ENCODE assay signal across 11 cellular contexts in the genomic region with DNA sequence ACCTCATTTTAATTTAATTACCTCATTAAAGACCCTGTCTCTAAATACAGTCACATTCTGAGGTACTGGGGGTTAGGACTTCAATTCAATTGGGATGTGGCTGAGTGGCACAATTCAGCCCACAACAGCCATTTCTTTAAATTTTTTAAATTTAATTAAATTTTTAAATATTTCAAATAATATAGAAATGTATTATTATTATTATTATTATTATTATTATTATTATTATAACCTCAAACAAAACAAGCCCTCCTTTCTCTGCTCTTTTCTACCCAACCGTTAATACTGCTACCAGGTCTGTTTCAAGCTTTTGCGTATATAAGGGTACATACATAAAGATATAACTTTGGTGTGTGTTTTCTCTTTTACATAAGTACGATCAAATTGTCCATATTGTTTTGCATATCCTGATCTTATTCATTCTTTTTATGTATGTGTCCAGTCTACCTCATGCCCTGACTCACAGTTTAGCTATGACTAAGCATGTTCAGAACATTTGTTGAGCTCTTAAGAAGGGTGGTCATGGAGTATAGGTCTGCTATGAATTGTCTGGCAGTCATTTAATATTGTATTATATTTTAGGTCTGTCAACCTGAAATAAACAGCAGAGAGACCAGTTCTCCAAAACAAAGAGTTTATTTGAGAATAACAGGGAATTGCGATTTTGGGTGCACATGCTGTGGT. TPM values are rescaled to one million over a fixed set of nuclear protein-coding genes. Genes with fewer than 3 reads are reported as not detected.
A peak's percentile ranks its signal among the peaks of the same experiment; 100 is the strongest.
DNase-seq lines count a peak whose midpoint lies in the region; ATAC-seq lines count a peak whose summit lies in the region.
"Had no signal": no experiment of that assay in that cellular context is flagged by ENCODE, and none has a peak within 500 bp of the region (broad histone marks: within the 10 kb centered on the region; RNA-seq: fewer than 3 reads in every experiment).

No MANE protein-coding gene starts in this region.

- H3K36me3 ChIP-seq in GM23248 (ENCODE audit: low read depth) (no peaks in the 10 kb centered on the region), MG63 (no peaks in the 10 kb centered on the region)
- H3K36me3 ChIP-seq: tibial nerve had no signal

- peaks cover 6% of the 10 kb centered on the region for H3K4me1 ChIP-seq in GM23248 (ENCODE audit: insufficient read depth)

- no peak overlapping the region for H3K4me3 ChIP-seq in GM23248
- no peak overlapping the region for H3K4me3 ChIP-seq in MG63
- H3K4me3 ChIP-seq: tibial nerve had no signal

- H3K9me3 ChIP-seq in GM23248 (ENCODE audit: low read depth) (no peaks in the 10 kb centered on the region), MG63 (no peaks in the 10 kb centered on the region)
- H3K9me3 ChIP-seq: tibial nerve had no signal

- H2AFZ ChIP-seq in GM23248: no peak overlapping the region

- H3K9me2 ChIP-seq in GM23248 (ENCODE audit: insufficient read depth): no peaks in the 10 kb centered on the region

- H3K27me3 ChIP-seq in GM23248 (replicated peaks; ENCODE audit: insufficient read depth) (no peaks in the 10 kb centered on the region), MG63 (no peaks in the 10 kb centered on the region)
- H3K27me3 ChIP-seq: tibial nerve had no signal

- H3F3A ChIP-seq in GM23248 (ENCODE audit: insufficient read depth): no peaks in the 10 kb centered on the region

- DNase-seq in GM23248 (peak; percentile 65), iris pigment epithelial cell (ENCODE audit: low read depth) (peak; percentile 67), superior temporal gyrus (ENCODE audit: extremely low spot score) (no peak), NCI-H774 (lab: John Stamatoyannopoulos, UW) (no peak), MG63 (no peak), NCI-H82 (lab: John Stamatoyannopoulos, UW) (no peak)
- DNase-seq: activated CD4-positive, alpha-beta memory T cell treated with anti-CD3 and anti-CD28 coated beads, Interleukin-2, amount 10 ng/mL, durations not matched to agents 7 days and 5 days; NCI-H1417 treated with DMSO at 0.1 percent for 48 hours had no signal

- no peak overlapping the region for H3K9ac ChIP-seq in GM23248

- ATAC-seq in GM18873 (IDR thresholded peaks at IDR 0.05; ENCODE audit: low FRiP score, unreplicated experiment) (peak; percentile 86), HG03521 (IDR thresholded peaks at IDR 0.05; ENCODE audit: unreplicated experiment) (peak; percentile 66)

- H3K79me2 ChIP-seq in GM23248 (ENCODE audit: insufficient read depth): no peaks in the 10 kb centered on the region

- no peaks in the 10 kb centered on the region for H4K20me1 ChIP-seq in GM23248 (ENCODE audit: insufficient read depth)

- no peak overlapping the region for H3K27ac ChIP-seq in GM23248
- H3K27ac ChIP-seq: tibial nerve had no signal

- in situ Hi-C loops in GM23248 (cut with MboI): loop anchor here (10.0 to 25.0 kb wide), 2 partner anchors 95 to 177 kb away; no protein-coding TSS in a partner anchor

- H3K4me2 ChIP-seq in GM23248 (ENCODE audit: unreplicated experiment): no peak overlapping the region

- WGBS in GM23248 (ENCODE audit: low coverage in 1 of 2, low lambda C conversion rate in 2 of 2, missing lambda C conversion rate in 2 of 2), 2 experiments: 80 to 85% methylated on average over 4 of the region's 4 CpGs

RNA-seq across cellular contexts. Expression of gene RAB14, which starts 16.1 kb away (rescaled TPM):
- 25.8 and 28.8 TPM in 2 replicates for total RNA-seq in GM23248 (2014; rRNA removed; shearing (Covaris generic))
- 75.9 and 79.5 TPM in 2 replicates for polyA plus RNA-seq in GM23248 (2016; fragmentation: Nextera tagmentation; extraction: Ambion mirVana)
- total RNA-seq in MG63 (2014; rRNA removed; shearing (Covaris generic); ENCODE audit: low replicate concordance): 43.3 and 58.4 TPM in 2 replicates

RNA-seq across cellular contexts. Expression of gene GSN, which starts 50.2 kb away (rescaled TPM):
- total RNA-seq in GM23248 (2014; rRNA removed; shearing (Covaris generic)): 387 and 393 TPM in 2 replicates
- 258 and 265 TPM in 2 replicates for polyA plus RNA-seq in GM23248 (2016; fragmentation: Nextera tagmentation; extraction: Ambion mirVana)
- total RNA-seq in MG63 (2014; rRNA removed; shearing (Covaris generic); ENCODE audit: low replicate concordance): 59.8 and 75.0 TPM in 2 replicates

Comparison
In these comparisons a context has a peak if more than half of its experiments do, and no peak if none do; other contexts are left out.
1. DNase-seq: peak in GM23248 (single experiment) and iris pigment epithelial cell (single experiment); none in superior temporal gyrus (single experiment), NCI-H774 (single experiment), MG63 (single experiment) and NCI-H82 (single experiment).